In genomic region chr7:85695041-85695990, GRCh38 we compare ENCODE assay signal across 19 cellular contexts.
DNase-seq lines count a peak whose midpoint lies in the region; TF ChIP-seq lines count a peak whose summit lies in the region.
"Had no signal": no experiment of that assay in that cellular context is flagged by ENCODE, and none has a peak within 500 bp of the region (broad histone marks: within the 10 kb centered on the region; RNA-seq: fewer than 3 reads in every experiment).

No MANE protein-coding gene starts in this region.

- 0 out of 2 replicates have a peak overlapping the region, but pooled peaks have one; percentile 0 for H3K4me3 ChIP-seq in GM23248
- H3K4me3 ChIP-seq in PC-9, result no peak overlapping the region
- H3K4me3 ChIP-seq in epithelial cell of esophagus (ENCODE audit: low read length), result no peak overlapping the region
- H3K4me3 ChIP-seq in smooth muscle cell, result no peak overlapping the region
- H3K4me3 ChIP-seq: tibial artery had no signal

- POLR2A ChIA-PET in PC-9 (lab: Charles Lee; ENCODE audit: unreplicated experiment) (no interaction called here), HEK293T (lab: Yijun Ruan, JAX) (no interaction called here)

- no peak overlapping the region for H3K27ac ChIP-seq in GM23248
- no peak overlapping the region for H3K27ac ChIP-seq in PC-9
- H3K27ac ChIP-seq in smooth muscle cell (ENCODE audit: low read depth), result peak overlapping the region; percentile 29
- H3K27ac ChIP-seq in caudate nucleus (ENCODE audit: low read depth, low read length), result no peak overlapping the region
- H3K27ac ChIP-seq: KMS-11, tibial artery, VCaP had no signal

- H3K4me1 ChIP-seq in GM23248 (ENCODE audit: insufficient read depth) (peaks cover 48% of the 10 kb centered on the region), PC-9 (replicated peaks; ENCODE audit: insufficient read depth) (peaks cover 13% of the 10 kb centered on the region), smooth muscle cell (ENCODE audit: low read depth) (no peaks in the 10 kb centered on the region)
- H3K4me1 ChIP-seq: tibial artery had no signal

- H3F3A ChIP-seq in GM23248 (ENCODE audit: insufficient read depth), result peaks cover 28% of the 10 kb centered on the region
- no peaks in the 10 kb centered on the region for H3F3A ChIP-seq in PC-9 (ENCODE audit: insufficient read depth, low read depth)
- no peaks in the 10 kb centered on the region for H3F3A ChIP-seq in smooth muscle cell (ENCODE audit: low read depth)

- H3K27me3 ChIP-seq in GM23248 (replicated peaks; ENCODE audit: insufficient read depth), result no peaks in the 10 kb centered on the region
- no peaks in the 10 kb centered on the region for H3K27me3 ChIP-seq in PC-9 (ENCODE audit: insufficient read depth, low read depth)
- H3K27me3 ChIP-seq in smooth muscle cell (ENCODE audit: low read depth), result no peaks in the 10 kb centered on the region
- H3K27me3 ChIP-seq: tibial artery had no signal

- peak; percentile 74 for DNase-seq in GM23248
- peak; percentile 31 to 64 for DNase-seq in PC-9
- DNase-seq in epithelial cell of esophagus (ENCODE audit: low read depth), result peak; percentile 95
- no peak for DNase-seq in smooth muscle cell (lab: John Stamatoyannopoulos, UW; ENCODE audit: unreplicated experiment)
- no peak for DNase-seq in caudate nucleus (lab: John Stamatoyannopoulos, UW)
- no peak for DNase-seq in HEK293T (ENCODE audit: extremely low spot score)
- no peak for DNase-seq in NCI-H146 (lab: John Stamatoyannopoulos, UW)
- DNase-seq in SW480 (ENCODE audit: low spot score), result no peak
- DNase-seq: activated CD8-positive, alpha-beta T cell treated with anti-CD3 and anti-CD28 coated beads, Interleukin-2, amount 10 ng/mL, durations not matched to agents 7 days and 5 days; amygdala; CD8-positive, alpha-beta T cell; dermis blood vessel endothelial cell; NCI-H1694; NCI-H748 treated with DMSO at 0.1 percent for 48 hours; Right ventricle myocardium superior; stimulated activated CD4-positive, alpha-beta T cell treated with anti-CD3 and anti-CD28 coated beads, Interleukin-4, amount 100 ng/mL, for 1 hour; tibial artery had no signal

- H3K79me2 ChIP-seq in GM23248 (ENCODE audit: insufficient read depth) (no peaks in the 10 kb centered on the region), PC-9 (ENCODE audit: low read depth) (no peaks in the 10 kb centered on the region), smooth muscle cell (ENCODE audit: low read depth) (no peaks in the 10 kb centered on the region)

- intact Hi-C loops in PC-9 (cut with micrococcal nuclease; ENCODE audit: unreplicated experiment), result loop anchor here (5.0 kb wide), 1 partner anchor 1522 kb away; the partner anchor contains the start of gene TMEM243

- H3K4me2 ChIP-seq in GM23248 (ENCODE audit: unreplicated experiment), result peak overlapping the region; percentile 31
- peak overlapping the region; percentile 15; the same call in 1 of the 2 replicates for H3K4me2 ChIP-seq in PC-9
- H3K4me2 ChIP-seq in smooth muscle cell, result no peak overlapping the region
- H3K4me2 ChIP-seq: KMS-11 had no signal

- no peaks in the 10 kb centered on the region for H3K9me2 ChIP-seq in GM23248 (ENCODE audit: insufficient read depth)
- no peaks in the 10 kb centered on the region for H3K9me2 ChIP-seq in PC-9 (ENCODE audit: insufficient read depth)

- no TSS peak for BruUV-seq in PC-9 (replicated peaks; lab: Mats Ljungman, UMichigan)

- H2AFZ ChIP-seq in GM23248 (no peak overlapping the region), PC-9 (0 out of 2 replicates have a peak overlapping the region, but pooled peaks have one; percentile 25), smooth muscle cell (ENCODE audit: low read depth) (no peak overlapping the region)

- CTCF ChIA-PET in PC-9 (lab: Charles Lee) (no interaction called here), HEK293T (lab: Yijun Ruan, JAX) (no interaction called here)

- H4K20me1 ChIP-seq in GM23248 (ENCODE audit: insufficient read depth) (no peaks in the 10 kb centered on the region), PC-9 (ENCODE audit: insufficient read depth) (no peaks in the 10 kb centered on the region), smooth muscle cell (ENCODE audit: low read depth) (no peaks in the 10 kb centered on the region)

- H3K9ac ChIP-seq in GM23248 (no peak overlapping the region), smooth muscle cell (ENCODE audit: low read depth) (no peak overlapping the region)
- H3K9ac ChIP-seq: KMS-11 had no signal

- TF ChIP-seq CTCF in PC-9 (conservative IDR thresholded peaks at IDR 0.05) (no peak), epithelial cell of esophagus (IDR thresholded peaks at IDR 0.05; ENCODE audit: insufficient read depth, low read depth, low read length, missing control alignments) (no peak), smooth muscle cell (IDR thresholded peaks at IDR 0.05; ENCODE audit: borderline replicate concordance, insufficient read depth, poor library complexity, severe bottlenecking) (no peak)

- H3K36me3 ChIP-seq in GM23248 (ENCODE audit: low read depth) (no peaks in the 10 kb centered on the region), PC-9 (ENCODE audit: low read depth) (no peaks in the 10 kb centered on the region), smooth muscle cell (ENCODE audit: low read depth) (no peaks in the 10 kb centered on the region)
- H3K36me3 ChIP-seq: tibial artery had no signal

- WGBS in GM23248 (ENCODE audit: low coverage in 1 of 2, low lambda C conversion rate in 2 of 2, missing lambda C conversion rate in 2 of 2), 2 experiments, result 36 to 38% methylated on average over 4 of the region's 4 CpGs
- WGBS in smooth muscle cell (ENCODE audit: low lambda C conversion rate), result 66% methylated on average over 4 of the region's 4 CpGs

- H3K9me3 ChIP-seq in GM23248 (ENCODE audit: low read depth) (no peaks in the 10 kb centered on the region), PC-9 (ENCODE audit: insufficient read depth, low read depth) (no peaks in the 10 kb centered on the region), smooth muscle cell (replicated peaks; ENCODE audit: low read depth) (no peaks in the 10 kb centered on the region)
- H3K9me3 ChIP-seq: tibial artery had no signal

- in situ Hi-C loops in GM23248 (cut with MboI), result no loop called here

TF ChIP-seq in HEK293T, 16 proteins besides CTCF, POLR2A, EP300 and RAD21:
- TF ChIP-seq ELF4 (IDR thresholded peaks at IDR 0.05) (no peak), FOXA1 (IDR thresholded peaks at IDR 0.05) (no peak), NFRKB (IDR thresholded peaks at IDR 0.05) (no peak), L3MBTL2 (conservative IDR thresholded peaks at IDR 0.05) (no peak), SUZ12 (IDR thresholded peaks at IDR 0.05) (no peak), LEF1 (IDR thresholded peaks at IDR 0.05; ENCODE audit: borderline replicate concordance) (no peak), SP1 (IDR thresholded peaks at IDR 0.05) (no peak), ARNT (IDR thresholded peaks at IDR 0.05) (no peak), FOXM1 (IDR thresholded peaks at IDR 0.05; ENCODE audit: borderline replicate concordance) (no peak), BHLHE40 (IDR thresholded peaks at IDR 0.05; ENCODE audit: borderline replicate concordance) (no peak)

Comparison
In these comparisons a context has a peak if more than half of its experiments do, and no peak if none do; other contexts are left out.
1. DNase-seq: peak in GM23248 (single experiment), PC-9 (2 of 2) and epithelial cell of esophagus (single experiment); none in smooth muscle cell (single experiment), caudate nucleus (0 of 61), HEK293T (single experiment), NCI-H146 (single experiment) and SW480 (single experiment).